In genomic region chr12:109447482-109447881, GRCh38 we compare ENCODE assay signal across 32 cellular contexts.
"Had no signal": no experiment of that assay in that cellular context is flagged by ENCODE, and none has a peak within 500 bp of the region (broad histone marks: within the 10 kb centered on the region; RNA-seq: fewer than 3 reads in every experiment).

No MANE protein-coding gene starts in this region.

- H3K27ac Mint-ChIP-seq: activated CD4-positive, alpha-beta memory T cell treated with anti-CD3 and anti-CD28 coated beads, Interleukin-2, amount 10 ng/mL, durations not matched to agents 7 days and 5 days; activated T-cell treated with anti-CD3 and anti-CD28 coated beads, Interleukin-2, amount 50 U/mL, for 24 hours; activated T-helper 17 cell treated with anti-CD3 and anti-CD28 coated beads, Interleukin-2, amount 50 U/mL, for 72 hours; naive thymus-derived CD4-positive, alpha-beta T cell; neural progenitor cell; stimulated activated naive CD8-positive, alpha-beta T cell treated with anti-CD3 and anti-CD28 coated beads, Interleukin-15, Interleukin-2, amounts not matched to agents 100 ng/mL and 50 ng/mL, for 24 hours; T-helper 1 cell treated with Interleukin-12 subunit alpha and Interleukin-12 subunit beta and Interleukin-4 antibody, amounts not matched to agents 30 μg/mL and 1 μg/mL, for 36 hours had no signal

- H3K9ac ChIP-seq: neural progenitor cell, SK-N-SH had no signal

- H3K9me3 ChIP-seq: esophagus squamous epithelium, SK-N-SH, upper lobe of left lung, vagina had no signal

- FAIRE-seq: colon, endometrium, frontal cortex, TTC549 had no signal

- H3K36me3 ChIP-seq: neural progenitor cell had no signal

- H3K4me2 ChIP-seq: hepatocyte, neural progenitor cell, SK-N-SH had no signal

- H3K27me3 ChIP-seq: esophagus squamous epithelium, hepatocyte, neural progenitor cell, upper lobe of left lung, vagina had no signal

- H2AFZ ChIP-seq: hepatocyte, neural progenitor cell had no signal

- H3K27me3 Mint-ChIP-seq: activated CD4-positive, alpha-beta memory T cell treated with anti-CD3 and anti-CD28 coated beads, Interleukin-2, amount 10 ng/mL, durations not matched to agents 7 days and 5 days; activated T-cell treated with anti-CD3 and anti-CD28 coated beads, Interleukin-2, amount 50 U/mL, for 24 hours; activated T-helper 17 cell treated with anti-CD3 and anti-CD28 coated beads, Interleukin-2, amount 50 U/mL, for 72 hours; naive thymus-derived CD4-positive, alpha-beta T cell; stimulated activated naive CD8-positive, alpha-beta T cell treated with anti-CD3 and anti-CD28 coated beads, Interleukin-15, Interleukin-2, amounts not matched to agents 100 ng/mL and 50 ng/mL, for 24 hours had no signal

- H3K9me3 Mint-ChIP-seq: activated CD4-positive, alpha-beta memory T cell treated with anti-CD3 and anti-CD28 coated beads, Interleukin-2, amount 10 ng/mL, durations not matched to agents 7 days and 5 days; activated T-cell treated with anti-CD3 and anti-CD28 coated beads, Interleukin-2, amount 50 U/mL, for 24 hours; activated T-helper 17 cell treated with anti-CD3 and anti-CD28 coated beads, Interleukin-2, amount 50 U/mL, for 72 hours; naive thymus-derived CD4-positive, alpha-beta T cell; neural progenitor cell; stimulated activated naive CD8-positive, alpha-beta T cell treated with anti-CD3 and anti-CD28 coated beads, Interleukin-15, Interleukin-2, amounts not matched to agents 100 ng/mL and 50 ng/mL, for 24 hours; T-helper 1 cell treated with Interleukin-12 subunit alpha and Interleukin-12 subunit beta and Interleukin-4 antibody, amounts not matched to agents 30 μg/mL and 1 μg/mL, for 36 hours had no signal

- H3K27ac ChIP-seq: epithelial cell of prostate, esophagus squamous epithelium, hepatocyte, neural progenitor cell, upper lobe of left lung, vagina, WERI-Rb-1 had no signal

- ATAC-seq: activated CD4-positive, CD25-positive, alpha-beta regulatory T cell treated with anti-CD3 and anti-CD28 coated beads, Interleukin-2, amount 50 U/mL, for 24 hours; activated T-helper 17 cell treated with anti-CD3 and anti-CD28 coated beads, Interleukin-2, amount 50 U/mL, for 72 hours; sciatic nerve had no signal

- H3K4me3 Mint-ChIP-seq: activated CD4-positive, alpha-beta memory T cell treated with anti-CD3 and anti-CD28 coated beads, Interleukin-2, amount 10 ng/mL, durations not matched to agents 7 days and 5 days; activated T-cell treated with anti-CD3 and anti-CD28 coated beads, Interleukin-2, amount 50 U/mL, for 24 hours; activated T-helper 17 cell treated with anti-CD3 and anti-CD28 coated beads, Interleukin-2, amount 50 U/mL, for 72 hours; naive thymus-derived CD4-positive, alpha-beta T cell; neural progenitor cell; stimulated activated naive CD8-positive, alpha-beta T cell treated with anti-CD3 and anti-CD28 coated beads, Interleukin-15, Interleukin-2, amounts not matched to agents 100 ng/mL and 50 ng/mL, for 24 hours; T-helper 1 cell treated with Interleukin-12 subunit alpha and Interleukin-12 subunit beta and Interleukin-4 antibody, amounts not matched to agents 30 μg/mL and 1 μg/mL, for 36 hours had no signal

- H3K4me1 ChIP-seq: neural progenitor cell had no signal

- H3K4me3 ChIP-seq: esophagus squamous epithelium, hepatocyte, neural progenitor cell, skin epidermis, upper lobe of left lung, vagina had no signal

- H3K4me1 Mint-ChIP-seq: activated T-helper 17 cell treated with anti-CD3 and anti-CD28 coated beads, Interleukin-2, amount 50 U/mL, for 72 hours had no signal

- DNase-seq: activated CD4-positive, alpha-beta memory T cell treated with anti-CD3 and anti-CD28 coated beads, Interleukin-2, amount 10 ng/mL, durations not matched to agents 7 days and 5 days; activated CD4-positive, alpha-beta T cell treated with anti-CD3 and anti-CD28 coated beads for 48 hours; activated CD8-positive, alpha-beta memory T cell treated with anti-CD3 and anti-CD28 coated beads, Interleukin-2, amount 50 U/mL, for 48 hours; activated gamma-delta T cell treated with Interleukin-2 at 50 U/mL for 16 hours; activated naive CD4-positive, alpha-beta T cell treated with anti-CD3 and anti-CD28 coated beads, Interleukin-2, amount 50 U/mL, for 16 hours; activated T-cell treated with anti-CD3 and anti-CD28 coated beads, Interleukin-2, amount 50 U/mL, for 24 hours; amniotic stem cell; effector CD8-positive, alpha-beta T cell; esophagus squamous epithelium; naive thymus-derived CD4-positive, alpha-beta T cell; occipital lobe; SK-N-SH; stimulated activated CD4-positive, alpha-beta T cell treated with anti-CD3 and anti-CD28 coated beads, Interleukin-12 subunit alpha, Interleukin-12 subunit beta, amount 100 ng/mL, for 4 hours; stimulated activated CD4-positive, alpha-beta T cell treated with anti-CD3 and anti-CD28 coated beads, Interleukin-4, amount 100 ng/mL, for 1 hour; SW 1271; T-helper 9 cell; upper lobe of left lung; WERI-Rb-1 had no signal
